Comparison of ENCODE assay signal across 10 cellular contexts in the genomic region with DNA sequence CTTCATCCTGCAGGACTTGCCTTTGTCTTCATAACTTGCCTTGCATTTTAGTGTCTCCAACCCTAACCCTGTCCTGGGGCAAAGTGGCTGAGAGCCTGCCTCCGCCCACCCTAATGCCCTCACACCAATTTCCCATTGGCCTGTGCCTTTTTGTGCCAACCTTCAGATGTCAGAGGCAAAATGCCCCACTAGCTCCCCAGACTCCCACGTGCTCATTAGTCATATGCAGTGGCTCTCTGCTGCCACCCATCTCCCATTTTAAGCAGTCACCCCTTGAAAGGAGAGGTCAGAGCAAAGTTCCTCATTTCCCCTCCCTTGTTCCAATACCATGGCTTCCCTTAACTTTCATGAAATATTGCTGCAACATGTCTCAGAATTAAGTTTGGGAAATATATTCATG.
DNase-seq lines count a peak whose midpoint lies in the region; ATAC-seq, FAIRE-seq and TF ChIP-seq lines count a peak whose summit lies in the region.
"Had no signal": no experiment of that assay in that cellular context is flagged by ENCODE, and none has a peak within 500 bp of the region (broad histone marks: within the 10 kb centered on the region; RNA-seq: fewer than 3 reads in every experiment).

No MANE protein-coding gene starts in this region.

- TF ChIP-seq POLR2A in GM12891 (IDR thresholded peaks at IDR 0.05; ENCODE audit: low read depth, low read length), result no peak

- no peaks in the 10 kb centered on the region for H3K36me3 ChIP-seq in KMS-11 (ENCODE audit: insufficient read depth)
- H3K36me3 ChIP-seq: neutrophil had no signal

- no peaks in the 10 kb centered on the region for H3K4me1 ChIP-seq in KMS-11 (ENCODE audit: low read depth, poor library complexity, severe bottlenecking)

- peak; percentile 39 for DNase-seq in CD1c-positive myeloid dendritic cell (ENCODE audit: extremely low spot score)
- DNase-seq in activated CD4-positive, alpha-beta T cell treated with anti-CD3 and anti-CD28 coated beads, Interleukin-2, amount 10 ng/mL, durations not matched to agents 24 days and 14 days, result peak; percentile 57
- peak; percentile 12 for DNase-seq in stimulated activated CD4-positive, alpha-beta T cell treated with anti-CD3 and anti-CD28 coated beads, Interleukin-15, amount 100 ng/mL, for 24 hours
- DNase-seq in DMS153 (lab: John Stamatoyannopoulos, UW), result no peak
- DNase-seq in GM12891 (ENCODE audit: insufficient read length, low spot score), result no peak

- H3K36me3 Mint-ChIP-seq in activated CD4-positive, alpha-beta T cell treated with anti-CD3 and anti-CD28 coated beads, Interleukin-2, amount 10 ng/mL, durations not matched to agents 24 days and 14 days (ENCODE audit: low read depth), result no peaks in the 10 kb centered on the region
- H3K36me3 Mint-ChIP-seq: activated naive CD8-positive, alpha-beta T cell had no signal

- peak; percentile 49 for TF ChIP-seq CTCF in KMS-11 (conservative IDR thresholded peaks at IDR 0.05; ENCODE audit: low read depth, low read length)

- intact Hi-C loops in activated CD4-positive, alpha-beta T cell treated with anti-CD3 and anti-CD28 coated beads, Interleukin-2, amount 10 ng/mL, durations not matched to agents 24 days and 14 days (cut with micrococcal nuclease), result loop anchor here (10.0 kb wide), 1 partner anchor 334 kb away; no protein-coding TSS in a partner anchor

- H3K27me3 Mint-ChIP-seq in activated CD4-positive, alpha-beta T cell treated with anti-CD3 and anti-CD28 coated beads, Interleukin-2, amount 10 ng/mL, durations not matched to agents 24 days and 14 days, result no peaks in the 10 kb centered on the region
- H3K27me3 Mint-ChIP-seq: activated naive CD8-positive, alpha-beta T cell had no signal

- no peaks in the 10 kb centered on the region for H4K20me1 ChIP-seq in KMS-11 (ENCODE audit: insufficient read depth)

- peaks cover 2% of the 10 kb centered on the region for H3K4me1 Mint-ChIP-seq in activated CD4-positive, alpha-beta T cell treated with anti-CD3 and anti-CD28 coated beads, Interleukin-2, amount 10 ng/mL, durations not matched to agents 24 days and 14 days

- no peaks in the 10 kb centered on the region for H3K27me3 ChIP-seq in KMS-11 (ENCODE audit: insufficient read depth, low read depth)
- H3K27me3 ChIP-seq: neutrophil had no signal

- no peak overlapping the region for H3K27ac ChIP-seq in KMS-11
- H3K27ac ChIP-seq: neutrophil had no signal

- no peak for FAIRE-seq in GM12891 (lab: Jason Lieb, UNC)

- no peak overlapping the region for H3K4me3 Mint-ChIP-seq in activated CD4-positive, alpha-beta T cell treated with anti-CD3 and anti-CD28 coated beads, Interleukin-2, amount 10 ng/mL, durations not matched to agents 24 days and 14 days
- H3K4me3 Mint-ChIP-seq: activated naive CD8-positive, alpha-beta T cell had no signal

- H3K79me2 ChIP-seq in KMS-11 (ENCODE audit: insufficient read depth, low read depth), result no peaks in the 10 kb centered on the region

- H3K4me3 ChIP-seq in KMS-11 (IDR thresholded peaks at IDR 0.05; ENCODE audit: insufficient read depth, low read depth, low read length), result no peak overlapping the region

- no peak overlapping the region for H3K9ac ChIP-seq in KMS-11

- H3K4me2 ChIP-seq in KMS-11, result no peak overlapping the region

- H2AFZ ChIP-seq in KMS-11 (ENCODE audit: low read depth), result peak overlapping the region; percentile 44; the same call in 1 of the 2 replicates

- ATAC-seq in GM18867 (IDR thresholded peaks at IDR 0.05; ENCODE audit: unreplicated experiment) (peak; percentile 95), HG03439 (IDR thresholded peaks at IDR 0.05; ENCODE audit: unreplicated experiment) (no peak)

- no peak overlapping the region for H3K27ac Mint-ChIP-seq in activated CD4-positive, alpha-beta T cell treated with anti-CD3 and anti-CD28 coated beads, Interleukin-2, amount 10 ng/mL, durations not matched to agents 24 days and 14 days
- H3K27ac Mint-ChIP-seq: activated naive CD8-positive, alpha-beta T cell had no signal

- H3K9me3 Mint-ChIP-seq in activated CD4-positive, alpha-beta T cell treated with anti-CD3 and anti-CD28 coated beads, Interleukin-2, amount 10 ng/mL, durations not matched to agents 24 days and 14 days, result no peaks in the 10 kb centered on the region

TF ChIP-seq in GM12891, 5 proteins besides CTCF, POLR2A, EP300 and RAD21:
- no peak for TF ChIP-seq POLR2AphosphoS5 (IDR thresholded peaks at IDR 0.05; ENCODE audit: low read depth, low read length)
- no peak for TF ChIP-seq SPI1 (IDR thresholded peaks at IDR 0.05; ENCODE audit: low read depth, low read length)
- no peak for TF ChIP-seq POU2F2 (IDR thresholded peaks at IDR 0.05; ENCODE audit: low read depth, low read length)
- no peak for TF ChIP-seq PAX5 (IDR thresholded peaks at IDR 0.05; ENCODE audit: insufficient read depth, low read length, severe bottlenecking)
- TF ChIP-seq TAF1 (IDR thresholded peaks at IDR 0.05; ENCODE audit: low read depth, low read length), result no peak

Comparison
In these comparisons a context has a peak if more than half of its experiments do, and no peak if none do; other contexts are left out.
1. DNase-seq: peak in CD1c-positive myeloid dendritic cell (single experiment), activated CD4-positive, alpha-beta T cell treated with anti-CD3 and anti-CD28 coated beads, Interleukin-2, amount 10 ng/mL, durations not matched to agents 24 days and 14 days (single experiment) and stimulated activated CD4-positive, alpha-beta T cell treated with anti-CD3 and anti-CD28 coated beads, Interleukin-15, amount 100 ng/mL, for 24 hours (single experiment); none in DMS153 (single experiment) and GM12891 (single experiment).